Comparison of ENCODE assay signal across 8 cellular contexts in the genomic region with DNA sequence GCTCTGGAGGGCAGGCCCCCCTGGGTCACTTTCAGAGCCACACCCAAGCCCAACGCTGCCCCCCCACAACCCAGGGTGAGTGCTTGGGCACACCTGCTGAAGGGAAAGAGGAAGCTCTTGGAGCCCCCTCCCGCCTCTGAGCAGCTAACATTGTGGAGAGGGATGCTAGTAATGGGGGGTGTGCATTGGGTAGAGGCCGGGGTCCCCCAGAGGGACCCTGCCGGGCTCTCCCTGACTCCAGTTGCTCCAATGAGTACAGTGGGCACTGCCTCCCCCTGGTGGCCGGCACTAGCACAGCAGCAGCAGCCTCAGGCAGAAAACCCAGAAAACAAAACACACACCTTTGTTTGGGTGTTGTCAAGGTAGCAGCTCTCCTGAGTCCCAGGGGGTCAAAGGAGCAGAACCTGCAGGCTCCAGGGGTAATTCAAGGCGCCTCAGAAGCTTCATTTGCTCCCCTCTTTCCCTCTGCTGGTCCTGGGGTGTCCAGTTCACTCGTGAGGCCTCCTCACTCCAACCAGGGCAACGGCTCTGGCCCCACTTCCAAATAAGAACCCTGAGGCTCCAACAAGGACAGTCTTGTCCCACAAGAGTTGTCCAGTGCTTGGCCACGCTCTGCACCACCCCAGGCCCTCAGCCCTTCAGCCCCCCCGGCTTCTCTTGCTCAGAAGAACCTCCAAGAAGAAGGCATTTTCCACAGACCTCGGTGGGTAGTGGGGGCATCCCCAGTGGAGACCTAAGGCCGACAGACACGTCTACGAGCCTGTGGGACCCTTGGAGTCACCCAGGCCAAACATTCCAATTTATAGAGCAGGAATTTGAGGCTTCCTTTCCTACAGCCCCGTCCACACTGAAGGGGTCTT. TPM values are rescaled to one million over a fixed set of nuclear protein-coding genes. Genes with fewer than 3 reads are reported as not detected.
DNase-seq lines count a peak whose midpoint lies in the region; ATAC-seq lines count a peak whose summit lies in the region.

No MANE protein-coding gene starts in this region.

- H3K9me3 ChIP-seq in CD8-positive, alpha-beta memory T cell (ENCODE audit: low read length), result no peaks in the 10 kb centered on the region
- H3K9me3 ChIP-seq in mesodermal cell (ENCODE audit: control insufficient read depth, low read length), result no peaks in the 10 kb centered on the region

- H3K27ac Mint-ChIP-seq in CD8-positive, alpha-beta memory T cell, result peak overlapping the region; percentile 98 to 100 (median 99)
- peak overlapping the region; percentile 100 for H3K27ac Mint-ChIP-seq in effector memory CD8-positive, alpha-beta T cell

- no peaks in the 10 kb centered on the region for H3K36me3 ChIP-seq in CD8-positive, alpha-beta memory T cell (ENCODE audit: insufficient read depth, low read length)
- peaks cover 3% of the 10 kb centered on the region for H3K36me3 ChIP-seq in mesodermal cell (ENCODE audit: control insufficient read depth, insufficient read depth, low read length)

- CTCF ChIA-PET in CD8-positive, alpha-beta memory T cell (lab: Charles Lee), result interaction anchor here (0.7 to 11.8 kb wide), 25 partner anchors 9 to 794 kb away, joined by 3 to 521 read pairs (median 6); a partner anchor contains a TSS

- H3K27me3 Mint-ChIP-seq in CD8-positive, alpha-beta memory T cell, result no peaks in the 10 kb centered on the region
- no peaks in the 10 kb centered on the region for H3K27me3 Mint-ChIP-seq in effector memory CD8-positive, alpha-beta T cell

- peaks cover 0 to 15% (median 0%) of the 10 kb centered on the region in 3 donors for H3K36me3 Mint-ChIP-seq in CD8-positive, alpha-beta memory T cell
- H3K36me3 Mint-ChIP-seq in effector memory CD8-positive, alpha-beta T cell (ENCODE audit: insufficient read depth), result peaks cover 67% of the 10 kb centered on the region

- peak overlapping the region; percentile 86 to 95 (median 91) for H3K4me3 Mint-ChIP-seq in CD8-positive, alpha-beta memory T cell
- peak overlapping the region; percentile 79 to 89 for H3K4me3 Mint-ChIP-seq in effector memory CD8-positive, alpha-beta T cell

- peak overlapping the region; percentile 88 for H3K4me3 ChIP-seq in CD8-positive, alpha-beta memory T cell (ENCODE audit: low read length)
- H3K4me3 ChIP-seq in mesodermal cell (ENCODE audit: extremely low read depth, insufficient read depth, low read length, poor library complexity, severe bottlenecking), result peak overlapping the region; percentile 62

- WGBS in mesodermal cell (ENCODE audit: insufficient coverage in 2 of 2), 2 experiments, result 49 to 56% methylated on average over 10 to 14 of the region's 15 CpGs

- peak overlapping the region; percentile 95 for H3K27ac ChIP-seq in CD8-positive, alpha-beta memory T cell (ENCODE audit: low read depth, low read length)
- H3K27ac ChIP-seq in mesodermal cell (ENCODE audit: low read depth, low read length, severe bottlenecking), result peak overlapping the region; percentile 77

- peak; percentile 21 for ATAC-seq in HG03196 (IDR thresholded peaks at IDR 0.05; ENCODE audit: unreplicated experiment)
- ATAC-seq in effector memory CD8-positive, alpha-beta T cell (replicated peaks), result peak; percentile 28
- no peak for ATAC-seq in GM18858 (IDR thresholded peaks at IDR 0.05; ENCODE audit: unreplicated experiment)

- H3K9me3 Mint-ChIP-seq in CD8-positive, alpha-beta memory T cell, result no peaks in the 10 kb centered on the region
- no peaks in the 10 kb centered on the region for H3K9me3 Mint-ChIP-seq in effector memory CD8-positive, alpha-beta T cell

- peak; percentile 79 to 91 (median 82) for DNase-seq in CD8-positive, alpha-beta memory T cell
- peak; percentile 80 for DNase-seq in NCI-H774 (lab: John Stamatoyannopoulos, UW)
- peak; percentile 58 to 70 for DNase-seq in activated CD8-positive, alpha-beta memory T cell treated with anti-CD3 and anti-CD28 coated beads for 4 hours (ENCODE audit: low read depth in 2 of 2)
- peak; percentile 88 to 90 (median 89) for DNase-seq in effector memory CD8-positive, alpha-beta T cell
- DNase-seq in stimulated activated CD8-positive, alpha-beta memory T cell treated with anti-CD3 and anti-CD28 coated beads, Interleukin-15, amount 100 ng/mL, for 24 hours (ENCODE audit: low read depth), result peak; percentile 59

- peaks cover 45% of the 10 kb centered on the region for H3K4me1 ChIP-seq in CD8-positive, alpha-beta memory T cell (ENCODE audit: insufficient read depth, low read length)
- peaks cover 19% of the 10 kb centered on the region for H3K4me1 ChIP-seq in mesodermal cell (ENCODE audit: control insufficient read depth, insufficient read depth, low read length, poor library complexity, severe bottlenecking)

- H3K27me3 ChIP-seq in CD8-positive, alpha-beta memory T cell (ENCODE audit: insufficient read depth, low read length, poor library complexity, severe bottlenecking), result no peaks in the 10 kb centered on the region

- POLR2A ChIA-PET in CD8-positive, alpha-beta memory T cell (lab: Charles Lee), result interaction anchor here (1.3 to 3.3 kb wide), 3 partner anchors 15 to 117 kb away, joined by 5 to 16 read pairs (median 7); a partner anchor contains a TSS

- peaks cover 45 to 59% (median 46%) of the 10 kb centered on the region in 3 donors for H3K4me1 Mint-ChIP-seq in CD8-positive, alpha-beta memory T cell
- peaks cover 38 to 40% of the 10 kb centered on the region in 2 donors for H3K4me1 Mint-ChIP-seq in effector memory CD8-positive, alpha-beta T cell (ENCODE audit: low read depth in 2 of 2)

RNA-seq across cellular contexts. Expression of a gene that starts 16.1 kb away (rescaled TPM):
- 1 to 10 TPM; 1.8 to 2.6 TPM for total RNA-seq in CD8-positive, alpha-beta memory T cell
- not detected for polyA plus RNA-seq in CD8-positive, alpha-beta memory T cell
- polyA plus RNA-seq in mesodermal cell (2013, experiment 1 of 2), result 16.3 TPM
- polyA plus RNA-seq in mesodermal cell (2013, experiment 2 of 2), result 10.2 TPM

RNA-seq across cellular contexts. Expression of a gene that starts 26.6 kb away (rescaled TPM):
- total RNA-seq in CD8-positive, alpha-beta memory T cell, result 10 to 100 TPM; 59.1 to 67.8 TPM
- polyA plus RNA-seq in CD8-positive, alpha-beta memory T cell, result 78.0 TPM
- polyA plus RNA-seq in mesodermal cell (2013, experiment 1 of 2), result 66.2 TPM
- polyA plus RNA-seq in mesodermal cell (2013, experiment 2 of 2), result 57.5 TPM
